Comparison of ENCODE assay signal across 11 cellular contexts in the genomic region with DNA sequence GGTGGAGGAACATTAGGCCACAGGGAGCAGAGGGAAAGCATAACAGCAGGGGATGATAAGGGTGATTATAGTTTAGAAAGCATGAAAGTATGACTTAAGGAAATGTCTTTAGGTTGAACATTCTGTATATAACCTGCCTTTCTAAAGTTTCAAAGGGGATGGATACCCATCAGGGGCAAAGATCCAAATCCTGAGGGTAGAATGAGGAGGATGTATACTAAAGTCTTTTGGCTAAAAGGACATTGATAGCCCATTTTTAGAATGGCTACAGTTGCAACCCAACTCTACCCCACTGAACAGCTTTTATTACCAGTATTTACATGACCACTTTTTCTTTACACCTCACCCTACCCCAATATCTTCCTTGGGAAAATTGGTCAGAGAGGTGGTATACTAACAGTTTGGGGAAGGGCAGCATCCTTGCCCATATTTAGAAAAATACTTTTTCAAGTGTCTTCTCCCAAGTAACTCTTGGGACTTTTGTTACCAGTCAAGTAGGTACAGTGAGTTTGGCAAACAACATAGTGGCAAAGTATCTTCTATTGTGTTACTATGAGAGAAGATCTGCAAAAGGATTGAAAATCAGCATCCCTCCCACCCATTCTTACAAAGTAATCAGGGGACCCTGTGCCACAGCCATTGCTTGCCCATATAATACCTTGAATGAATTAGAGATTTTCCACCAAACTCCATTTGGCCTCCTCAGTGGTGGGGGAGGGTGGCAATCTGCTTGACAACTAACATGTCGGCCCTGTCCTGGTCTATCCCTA. TPM values are rescaled to one million over a fixed set of nuclear protein-coding genes. Genes with fewer than 3 reads are reported as not detected.
DNase-seq lines count a peak whose midpoint lies in the region; ATAC-seq and TF ChIP-seq lines count a peak whose summit lies in the region.
"Had no signal": no experiment of that assay in that cellular context is flagged by ENCODE, and none has a peak within 500 bp of the region (broad histone marks: within the 10 kb centered on the region; RNA-seq: fewer than 3 reads in every experiment).

No MANE protein-coding gene starts in this region.

- CTCF ChIA-PET in CD8-positive, alpha-beta memory T cell (lab: Charles Lee), result interaction anchor here (2.0 to 14.9 kb wide), 2 partner anchors 8 to 130 kb away, joined by 13 to 327 read pairs; a partner anchor contains a TSS

- H3K27ac ChIP-seq in CD8-positive, alpha-beta memory T cell (ENCODE audit: low read depth, low read length), result no peak overlapping the region
- peak overlapping the region; percentile 24 for H3K27ac ChIP-seq in HL-60 (replicated peaks)

- H3K9me3 Mint-ChIP-seq in CD8-positive, alpha-beta memory T cell, result no peaks in the 10 kb centered on the region
- H3K9me3 Mint-ChIP-seq in activated T-helper 2 cell treated with anti-CD3 and anti-CD28 coated beads, Interferon-gamma antibody, Interleukin-2, Interleukin-4, amounts not matched to agents 10 μg/mL and 5 μg/mL and 100 μg/mL, durations not matched to agents 14 hours and 24 hours and 36 hours, result no peaks in the 10 kb centered on the region
- no peaks in the 10 kb centered on the region for H3K9me3 Mint-ChIP-seq in naive B cell

- no peaks in the 10 kb centered on the region for H3K4me1 ChIP-seq in CD8-positive, alpha-beta memory T cell (ENCODE audit: insufficient read depth, low read length)

- peaks cover 35% of the 10 kb centered on the region for H3K36me3 ChIP-seq in CD8-positive, alpha-beta memory T cell (ENCODE audit: insufficient read depth, low read length)

- no peak overlapping the region for H3K4me3 ChIP-seq in CD8-positive, alpha-beta memory T cell (ENCODE audit: low read length)
- no peak overlapping the region for H3K4me3 ChIP-seq in HL-60 (replicated peaks; ENCODE audit: insufficient read depth, low read length)

- POLR2A ChIA-PET in CD8-positive, alpha-beta memory T cell (lab: Charles Lee), result no interaction called here

- no peak for DNase-seq in CD8-positive, alpha-beta memory T cell
- DNase-seq in HL-60 (ENCODE audit: low read depth in 1 of 2, low spot score in 1 of 2) (no peak), naive B cell (no peak), germinal center (ENCODE audit: low spot score) (no peak)
- no peak for DNase-seq in activated T-helper 2 cell treated with anti-CD3 and anti-CD28 coated beads, Interferon-gamma antibody, Interleukin-2, Interleukin-4, amounts not matched to agents 10 μg/mL and 5 μg/mL and 100 μg/mL, durations not matched to agents 14 hours and 24 hours and 36 hours (ENCODE audit: low spot score)
- DNase-seq: left cardiac atrium, NCI-H146, SHP77 had no signal

- H3K4me3 Mint-ChIP-seq in CD8-positive, alpha-beta memory T cell, result no peak overlapping the region
- H3K4me3 Mint-ChIP-seq in activated T-helper 2 cell treated with anti-CD3 and anti-CD28 coated beads, Interferon-gamma antibody, Interleukin-2, Interleukin-4, amounts not matched to agents 10 μg/mL and 5 μg/mL and 100 μg/mL, durations not matched to agents 14 hours and 24 hours and 36 hours (ENCODE audit: low read depth), result no peak overlapping the region
- no peak overlapping the region for H3K4me3 Mint-ChIP-seq in naive B cell

- no peaks in the 10 kb centered on the region for H3K27me3 Mint-ChIP-seq in CD8-positive, alpha-beta memory T cell
- H3K27me3 Mint-ChIP-seq in activated T-helper 2 cell treated with anti-CD3 and anti-CD28 coated beads, Interferon-gamma antibody, Interleukin-2, Interleukin-4, amounts not matched to agents 10 μg/mL and 5 μg/mL and 100 μg/mL, durations not matched to agents 14 hours and 24 hours and 36 hours (ENCODE audit: low read depth), result no peaks in the 10 kb centered on the region
- H3K27me3 Mint-ChIP-seq in naive B cell, result no peaks in the 10 kb centered on the region

- H3K36me3 Mint-ChIP-seq in CD8-positive, alpha-beta memory T cell, result peaks cover 7 to 84% (median 18%) of the 10 kb centered on the region in 3 donors
- peaks cover 81% of the 10 kb centered on the region for H3K36me3 Mint-ChIP-seq in activated T-helper 2 cell treated with anti-CD3 and anti-CD28 coated beads, Interferon-gamma antibody, Interleukin-2, Interleukin-4, amounts not matched to agents 10 μg/mL and 5 μg/mL and 100 μg/mL, durations not matched to agents 14 hours and 24 hours and 36 hours (ENCODE audit: low read depth)
- peaks cover 11 to 15% of the 10 kb centered on the region in 2 donors for H3K36me3 Mint-ChIP-seq in naive B cell

- ATAC-seq in naive B cell (ENCODE audit: low read depth in 2 of 2), result no peak
- ATAC-seq in GM21717 (IDR thresholded peaks at IDR 0.05; ENCODE audit: unreplicated experiment), result no peak
- ATAC-seq in HG03342 (IDR thresholded peaks at IDR 0.05; ENCODE audit: unreplicated experiment), result no peak
- ATAC-seq in GM18498 (IDR thresholded peaks at IDR 0.05; ENCODE audit: unreplicated experiment), result no peak

- H3K9me3 ChIP-seq in CD8-positive, alpha-beta memory T cell (ENCODE audit: low read length), result no peaks in the 10 kb centered on the region

- peaks cover 8 to 17% (median 17%) of the 10 kb centered on the region in 3 donors for H3K4me1 Mint-ChIP-seq in CD8-positive, alpha-beta memory T cell
- H3K4me1 Mint-ChIP-seq in activated T-helper 2 cell treated with anti-CD3 and anti-CD28 coated beads, Interferon-gamma antibody, Interleukin-2, Interleukin-4, amounts not matched to agents 10 μg/mL and 5 μg/mL and 100 μg/mL, durations not matched to agents 14 hours and 24 hours and 36 hours (ENCODE audit: low read depth), result peaks cover 17% of the 10 kb centered on the region
- H3K4me1 Mint-ChIP-seq in naive B cell, result peaks cover 15 to 20% (median 16%) of the 10 kb centered on the region in 3 donors

- TF ChIP-seq CTCF in HL-60 (IDR thresholded peaks at IDR 0.05; ENCODE audit: insufficient read depth, low read length), result no peak

- no peaks in the 10 kb centered on the region for H3K27me3 ChIP-seq in CD8-positive, alpha-beta memory T cell (ENCODE audit: insufficient read depth, low read length, poor library complexity, severe bottlenecking)
- H3K27me3 ChIP-seq in HL-60 (ENCODE audit: insufficient read depth, poor library complexity, severe bottlenecking), result no peaks in the 10 kb centered on the region

- H3K27ac Mint-ChIP-seq in CD8-positive, alpha-beta memory T cell, result peak overlapping the region in 5 of 8 donors; percentile 3 to 88 (median 21)
- H3K27ac Mint-ChIP-seq in activated T-helper 2 cell treated with anti-CD3 and anti-CD28 coated beads, Interferon-gamma antibody, Interleukin-2, Interleukin-4, amounts not matched to agents 10 μg/mL and 5 μg/mL and 100 μg/mL, durations not matched to agents 14 hours and 24 hours and 36 hours, result peak overlapping the region; percentile 69
- H3K27ac Mint-ChIP-seq in naive B cell, result peak overlapping the region in 4 of 6 donors; percentile 47 to 94 (median 56)

- intact Hi-C loops in activated T-helper 2 cell treated with anti-CD3 and anti-CD28 coated beads, Interferon-gamma antibody, Interleukin-2, Interleukin-4, amounts not matched to agents 10 μg/mL and 5 μg/mL and 100 μg/mL, durations not matched to agents 14 hours and 24 hours and 36 hours (cut with micrococcal nuclease), result no loop called here

RNA-seq across cellular contexts. Expression of a gene that starts 8.3 kb away (rescaled TPM):
- 100 to 1,000 TPM; 371 to 376 TPM for total RNA-seq in CD8-positive, alpha-beta memory T cell
- 121 TPM for polyA plus RNA-seq in CD8-positive, alpha-beta memory T cell
- total RNA-seq in activated T-helper 2 cell treated with anti-CD3 and anti-CD28 coated beads, Interferon-gamma antibody, Interleukin-2, Interleukin-4, amounts not matched to agents 10 μg/mL and 5 μg/mL and 100 μg/mL, durations not matched to agents 14 hours and 24 hours and 36 hours, result 395 and 403 TPM in 2 replicates
- 10 to 100 TPM; 78.7 to 99.4 (median 93.4) TPM for polyA plus RNA-seq in naive B cell (ENCODE audit: low read depth in 6 of 6)

RNA-seq across cellular contexts. Expression of a gene that starts 14.0 kb away (rescaled TPM):
- total RNA-seq in CD8-positive, alpha-beta memory T cell, result 10 to 100 TPM; 22.3 to 23.3 TPM
- polyA plus RNA-seq in CD8-positive, alpha-beta memory T cell, result 15.7 TPM
- 25.1 and 27.0 TPM in 2 replicates for total RNA-seq in activated T-helper 2 cell treated with anti-CD3 and anti-CD28 coated beads, Interferon-gamma antibody, Interleukin-2, Interleukin-4, amounts not matched to agents 10 μg/mL and 5 μg/mL and 100 μg/mL, durations not matched to agents 14 hours and 24 hours and 36 hours
- 10 to 100 TPM; 12.1 to 22.2 (median 16.2) TPM for polyA plus RNA-seq in naive B cell (ENCODE audit: low read depth in 6 of 6)

RNA-seq across cellular contexts. Expression of a gene that starts 30.1 kb away (rescaled TPM):
- total RNA-seq in CD8-positive, alpha-beta memory T cell, result 10 to 100 TPM; 94.4 to 95.4 TPM
- 355 TPM for polyA plus RNA-seq in CD8-positive, alpha-beta memory T cell
- total RNA-seq in activated T-helper 2 cell treated with anti-CD3 and anti-CD28 coated beads, Interferon-gamma antibody, Interleukin-2, Interleukin-4, amounts not matched to agents 10 μg/mL and 5 μg/mL and 100 μg/mL, durations not matched to agents 14 hours and 24 hours and 36 hours, result 99.7 and 101 TPM in 2 replicates
- polyA plus RNA-seq in naive B cell (ENCODE audit: low read depth in 6 of 6), result 100 to 1,000 TPM; 262 to 339 (median 305) TPM

RNA-seq across cellular contexts. Expression of a gene that starts 37.0 kb away (rescaled TPM):
- total RNA-seq in CD8-positive, alpha-beta memory T cell, result 10 to 100 TPM; 26.4 to 28.0 TPM
- polyA plus RNA-seq in CD8-positive, alpha-beta memory T cell, result 151 TPM
- 41.0 and 41.3 TPM in 2 replicates for total RNA-seq in activated T-helper 2 cell treated with anti-CD3 and anti-CD28 coated beads, Interferon-gamma antibody, Interleukin-2, Interleukin-4, amounts not matched to agents 10 μg/mL and 5 μg/mL and 100 μg/mL, durations not matched to agents 14 hours and 24 hours and 36 hours
- polyA plus RNA-seq in naive B cell (ENCODE audit: low read depth in 6 of 6), result 10 to 100 TPM; 33.3 to 68.5 (median 49.9) TPM

RNA-seq across cellular contexts. Expression of a gene that starts 48.3 kb away (rescaled TPM):
- total RNA-seq in CD8-positive, alpha-beta memory T cell, result 10 to 100 TPM; 88.2 to 95.1 TPM
- polyA plus RNA-seq in CD8-positive, alpha-beta memory T cell, result 181 TPM
- 130 and 134 TPM in 2 replicates for total RNA-seq in activated T-helper 2 cell treated with anti-CD3 and anti-CD28 coated beads, Interferon-gamma antibody, Interleukin-2, Interleukin-4, amounts not matched to agents 10 μg/mL and 5 μg/mL and 100 μg/mL, durations not matched to agents 14 hours and 24 hours and 36 hours
- 100 to 1,000 TPM; 152 to 207 (median 187) TPM for polyA plus RNA-seq in naive B cell (ENCODE audit: low read depth in 6 of 6)
